ENCODE assay signal across 19 cellular contexts in the genomic region with DNA sequence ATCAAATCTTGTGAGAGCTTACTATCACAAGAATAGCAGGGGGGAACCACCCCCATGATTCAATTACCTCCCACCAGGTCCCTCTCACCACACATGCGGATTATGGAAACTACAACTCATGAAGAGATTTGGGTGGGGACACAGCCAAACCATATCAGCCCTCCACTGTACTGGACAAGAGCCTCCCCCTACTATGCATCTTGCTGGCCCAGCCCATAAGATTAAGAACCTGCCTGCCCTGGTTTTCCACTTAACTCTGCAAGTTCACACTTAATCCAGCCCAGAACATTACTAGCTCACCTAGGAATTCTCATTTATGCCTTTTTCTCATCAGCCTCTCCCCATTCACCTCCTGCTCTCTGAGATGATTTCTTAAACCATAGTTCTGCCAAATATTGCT.
"Had no signal": no experiment of that assay in that cellular context is flagged by ENCODE, and none has a peak within 500 bp of the region (broad histone marks: within the 10 kb centered on the region; RNA-seq: fewer than 3 reads in every experiment).

No MANE protein-coding gene starts in this region.

- H3K4me3 ChIP-seq: MG63 had no signal

- H3K9ac ChIP-seq: SK-N-SH had no signal

- H3K9me2 ChIP-seq: SK-N-SH had no signal

- H3K27ac ChIP-seq: HL-60, RWPE1 had no signal

- H3K4me2 ChIP-seq: SK-N-SH had no signal

- H3K9me3 ChIP-seq: MG63, SK-N-SH had no signal

- H3K36me3 ChIP-seq: MG63 had no signal

- ATAC-seq: Panc1, PC-3 had no signal

- DNase-seq: KBM-7, MG63, NCI-H1105, NCI-H1417, NCI-H1436 treated with DMSO at 0.1 percent for 48 hours, NCI-H1694, NCI-H187 treated with DMSO at 0.1 percent for 48 hours, NCI-H2029 treated with DMSO at 0.1 percent for 48 hours, NCI-H2171 treated with DMSO at 0.1 percent for 48 hours, NCI-H524, NCI-H69, NCI-H774, PC-3, SHP77, SK-N-SH, SW 1271 had no signal
